15 cellular contexts compared by ENCODE assay signal in genomic region chr3:174089592-174089991, GRCh38.
DNase-seq lines count a peak whose midpoint lies in the region; ATAC-seq and TF ChIP-seq lines count a peak whose summit lies in the region.
"Had no signal": no experiment of that assay in that cellular context is flagged by ENCODE, and none has a peak within 500 bp of the region (broad histone marks: within the 10 kb centered on the region; RNA-seq: fewer than 3 reads in every experiment).

No MANE protein-coding gene starts in this region.

- WGBS in SK-N-SH (ENCODE audit: low lambda C conversion rate): 48% methylated on average over 2 of the region's 2 CpGs

- TF ChIP-seq EP300 in SK-N-SH (IDR thresholded peaks at IDR 0.05; ENCODE audit: borderline replicate concordance in 1 of 2, low read depth in 1 of 2, low read length in 1 of 2): no peak

- no peaks in the 10 kb centered on the region for H3K9me3 Mint-ChIP-seq in CD8-positive, alpha-beta T cell
- no peaks in the 10 kb centered on the region for H3K9me3 Mint-ChIP-seq in osteocyte (ENCODE audit: unreplicated experiment)
- H3K9me3 Mint-ChIP-seq: CD4-positive, alpha-beta T cell had no signal

- TF ChIP-seq CTCF in SK-N-SH (IDR thresholded peaks at IDR 0.05): no peak
- no peak for TF ChIP-seq CTCF in CD8-positive, alpha-beta T cell (IDR thresholded peaks at IDR 0.05)
- no peak for TF ChIP-seq CTCF in osteocyte (IDR thresholded peaks at IDR 0.05)

- H3K27ac ChIP-seq in SK-N-SH (ENCODE audit: low read depth in 2 of 2, low read length in 1 of 2): no peak overlapping the region
- no peak overlapping the region for H3K27ac ChIP-seq in CD8-positive, alpha-beta T cell (ENCODE audit: low read depth, low read length)
- H3K27ac ChIP-seq: HL-60, KMS-11 had no signal

- POLR2A ChIA-PET in SK-N-SH (lab: Yijun Ruan, JAX): no interaction called here
- POLR2A ChIA-PET in CD8-positive, alpha-beta T cell (lab: Charles Lee): no interaction called here

- H2AFZ ChIP-seq in SK-N-SH (ENCODE audit: low read depth): no peak overlapping the region

- H3K27me3 Mint-ChIP-seq in CD8-positive, alpha-beta T cell (ENCODE audit: low read depth): no peaks in the 10 kb centered on the region
- no peaks in the 10 kb centered on the region for H3K27me3 Mint-ChIP-seq in osteocyte (ENCODE audit: unreplicated experiment)
- H3K27me3 Mint-ChIP-seq: CD4-positive, alpha-beta T cell; T-cell had no signal

- intact Hi-C loops in sciatic nerve (cut with DNase I): no loop called here
- intact Hi-C loops in CD8-positive, alpha-beta T cell (cut with DNase I, micrococcal nuclease): no loop called here

- no peak overlapping the region for H3K4me3 ChIP-seq in SK-N-SH (ENCODE audit: low read depth in 2 of 2, low read length in 1 of 2)
- H3K4me3 ChIP-seq in CD8-positive, alpha-beta T cell (ENCODE audit: low read depth, low read length): no peak overlapping the region

- no peak overlapping the region for H3K9ac ChIP-seq in SK-N-SH
- H3K9ac ChIP-seq: KMS-11 had no signal

- H4K20me1 ChIP-seq in SK-N-SH (ENCODE audit: insufficient read depth): no peaks in the 10 kb centered on the region

- no peaks in the 10 kb centered on the region for H3K9me3 ChIP-seq in SK-N-SH
- H3K9me3 ChIP-seq in CD8-positive, alpha-beta T cell (ENCODE audit: low read length): no peaks in the 10 kb centered on the region

- H3K4me2 ChIP-seq in SK-N-SH: no peak overlapping the region
- H3K4me2 ChIP-seq: KMS-11 had no signal

- H3K79me2 ChIP-seq in SK-N-SH (ENCODE audit: insufficient read depth): no peaks in the 10 kb centered on the region

- H3K27ac Mint-ChIP-seq in CD8-positive, alpha-beta T cell: no peak overlapping the region
- H3K27ac Mint-ChIP-seq in osteocyte (ENCODE audit: unreplicated experiment): no peak overlapping the region
- H3K27ac Mint-ChIP-seq: CD4-positive, alpha-beta T cell; T-cell had no signal

- H3F3A ChIP-seq in SK-N-SH (replicated peaks; ENCODE audit: insufficient read depth): peaks cover 16% of the 10 kb centered on the region

- ATAC-seq in sciatic nerve: no peak
- no peak for ATAC-seq in CD8-positive, alpha-beta T cell
- ATAC-seq: Right ventricle myocardium inferior, T-cell had no signal

- H3K27me3 ChIP-seq in SK-N-SH (ENCODE audit: insufficient read depth): no peaks in the 10 kb centered on the region
- no peaks in the 10 kb centered on the region for H3K27me3 ChIP-seq in CD8-positive, alpha-beta T cell (ENCODE audit: insufficient read depth, low read length)

- no peak overlapping the region for H3K4me3 Mint-ChIP-seq in CD8-positive, alpha-beta T cell
- H3K4me3 Mint-ChIP-seq in osteocyte (ENCODE audit: unreplicated experiment): no peak overlapping the region
- H3K4me3 Mint-ChIP-seq: CD4-positive, alpha-beta T cell; T-cell had no signal

- H3K9me2 ChIP-seq in SK-N-SH: no peaks in the 10 kb centered on the region

- no peaks in the 10 kb centered on the region for H3K36me3 ChIP-seq in SK-N-SH (replicated peaks in 1 of 2; ENCODE audit: control insufficient read depth in 1 of 2, insufficient read depth in 2 of 2, low read length in 1 of 2)
- H3K36me3 ChIP-seq in CD8-positive, alpha-beta T cell (ENCODE audit: insufficient read depth, low read length): no peaks in the 10 kb centered on the region

- H3K36me3 Mint-ChIP-seq in CD8-positive, alpha-beta T cell: no peaks in the 10 kb centered on the region
- no peaks in the 10 kb centered on the region for H3K36me3 Mint-ChIP-seq in osteocyte (ENCODE audit: unreplicated experiment)
- H3K36me3 Mint-ChIP-seq: T-cell had no signal

- no peaks in the 10 kb centered on the region for H3K4me1 Mint-ChIP-seq in CD8-positive, alpha-beta T cell (ENCODE audit: low read depth)
- H3K4me1 Mint-ChIP-seq in osteocyte (ENCODE audit: unreplicated experiment): peaks cover 16% of the 10 kb centered on the region
- H3K4me1 Mint-ChIP-seq: T-cell had no signal

- TF ChIP-seq RAD21 in SK-N-SH (IDR thresholded peaks at IDR 0.05; ENCODE audit: low read length): no peak

- peaks cover 0 to 17% of the 10 kb centered on the region in 2 experiments for H3K4me1 ChIP-seq in SK-N-SH (ENCODE audit: control insufficient read depth in 1 of 2, insufficient read depth in 2 of 2, low read depth in 1 of 2, low read length in 1 of 2)
- H3K4me1 ChIP-seq in CD8-positive, alpha-beta T cell (ENCODE audit: insufficient read depth, low read length): no peaks in the 10 kb centered on the region

- DNase-seq in EH (ENCODE audit: low read depth): peak; percentile 15
- DNase-seq in NCI-H1105 (lab: John Stamatoyannopoulos, UW): peak; percentile 14
- DNase-seq in NCI-H524 (lab: John Stamatoyannopoulos, UW): peak; percentile 66 to 80
- peak; percentile 3 for DNase-seq in SK-N-SH
- DNase-seq in sciatic nerve (ENCODE audit: low spot score): no peak
- DNase-seq in CD8-positive, alpha-beta T cell: no peak
- DNase-seq in osteocyte (ENCODE audit: extremely low spot score, unreplicated experiment): no peak
- DNase-seq: CD4-positive, alpha-beta T cell; NCI-H146; NCI-H2029 treated with DMSO at 0.1 percent for 48 hours; NCI-H526; T-cell had no signal

- CTCF ChIA-PET in SK-N-SH (lab: Yijun Ruan, JAX): no interaction called here
- CTCF ChIA-PET in CD8-positive, alpha-beta T cell (lab: Charles Lee): no interaction called here

TF ChIP-seq in SK-N-SH, 30 proteins besides CTCF, POLR2A, EP300 and RAD21:
- TF ChIP-seq TAF1 (IDR thresholded peaks at IDR 0.05; ENCODE audit: borderline replicate concordance, low read depth, low read length): no peak
- TF ChIP-seq RCOR1 (IDR thresholded peaks at IDR 0.05; ENCODE audit: low read length): peak; percentile 79

Comparison
In these comparisons a context has a peak if more than half of its experiments do, and no peak if none do; other contexts are left out.
1. DNase-seq: peak in EH (single experiment), NCI-H1105 (single experiment), NCI-H524 (2 of 2) and SK-N-SH (single experiment); none in sciatic nerve (single experiment), CD8-positive, alpha-beta T cell (0 of 7) and osteocyte (single experiment).